24 cellular contexts compared by ENCODE assay signal in genomic region chr3:152102410-152102809, GRCh38.
A peak's percentile ranks its signal among the peaks of the same experiment; 100 is the strongest.
DNase-seq lines count a peak whose midpoint lies in the region; ATAC-seq, FAIRE-seq and TF ChIP-seq lines count a peak whose summit lies in the region.
"Had no signal": no experiment of that assay in that cellular context is flagged by ENCODE, and none has a peak within 500 bp of the region (broad histone marks: within the 10 kb centered on the region; RNA-seq: fewer than 3 reads in every experiment).

No MANE protein-coding gene starts in this region.

- H3F3A ChIP-seq in SK-N-SH (replicated peaks; ENCODE audit: insufficient read depth) (no peaks in the 10 kb centered on the region), neural progenitor cell (ENCODE audit: low read depth) (no peaks in the 10 kb centered on the region)

- H3K36me3 ChIP-seq in SK-N-SH (replicated peaks in 1 of 2; ENCODE audit: control insufficient read depth in 1 of 2, insufficient read depth in 2 of 2, low read length in 1 of 2) (no peaks in the 10 kb centered on the region), K562 (ENCODE audit: control insufficient read depth, insufficient read depth, low read length) (no peaks in the 10 kb centered on the region), neural progenitor cell (no peaks in the 10 kb centered on the region)
- H3K36me3 ChIP-seq: BE2C; BLaER1 treated with 17β-estradiol and CSF1 and Interleukin-3, amounts not matched to agents 10 nM and 100 nM; HAP-1 had no signal

- TF ChIP-seq RAD21 in SK-N-SH (IDR thresholded peaks at IDR 0.05; ENCODE audit: low read length) (no peak), K562 (CRISPR knock-in tag; conservative IDR thresholded peaks at IDR 0.05 in 1 of 2, IDR thresholded peaks at IDR 0.05 in 1 of 2) (no peak)

- ATAC-seq in SK-N-SH treated with all-trans-retinoic acid at 6 μM for 48 hours (no peak), K562 (peak; percentile 68), right cardiac atrium (no peak)
- ATAC-seq: A549, GM12878, GM23338 had no signal

- DNase-seq in SK-N-SH: no peak
- DNase-seq in K562 (ENCODE audit: extremely low read depth in 1 of 4, low spot score in 3 of 4): peak in 2 of 4 experiments; percentile 27 to 54
- no peak for DNase-seq in neural progenitor cell (ENCODE audit: low spot score)
- DNase-seq in H54 (ENCODE audit: insufficient read length, low spot score): no peak
- no peak for DNase-seq in right cardiac atrium
- no peak for DNase-seq in stimulated activated CD4-positive, alpha-beta T cell treated with anti-CD3 and anti-CD28 coated beads, Interleukin-4, amount 100 ng/mL, for 4 hours
- DNase-seq: 8988T; ACHN; AML-193; BE2C; CD4-positive, alpha-beta T cell; CD8-positive, alpha-beta memory T cell; DMS 273 treated with DMSO at 0.1 percent for 48 hours; DMS79; EL; GDM1 had no signal

- FAIRE-seq in K562 (lab: Jason Lieb, UNC) (no peak), H54 (lab: Jason Lieb, UNC) (no peak)
- FAIRE-seq: D721Med, GM12878 had no signal

- no peaks in the 10 kb centered on the region for H3K79me2 ChIP-seq in SK-N-SH (ENCODE audit: insufficient read depth)
- no peaks in the 10 kb centered on the region for H3K79me2 ChIP-seq in K562 (ENCODE audit: control insufficient read depth, insufficient read depth, low read length)
- no peaks in the 10 kb centered on the region for H3K79me2 ChIP-seq in neural progenitor cell (ENCODE audit: low read depth)

- H2AFZ ChIP-seq in SK-N-SH (ENCODE audit: low read depth) (0 out of 2 replicates have a peak overlapping the region, but pooled peaks have one; percentile 48), K562 (ENCODE audit: low read depth, low read length) (peak overlapping the region; percentile 83), neural progenitor cell (replicated peaks) (peak overlapping the region; percentile 51)
- H2AFZ ChIP-seq: GM23338 had no signal

- H3K4me1 ChIP-seq in SK-N-SH (ENCODE audit: control insufficient read depth in 1 of 2, insufficient read depth in 2 of 2, low read depth in 1 of 2, low read length in 1 of 2) (no peaks in the 10 kb centered on the region), K562 (replicated peaks in 1 of 2; ENCODE audit: control insufficient read depth in 2 of 2, insufficient read depth in 2 of 2, low read length in 2 of 2) (peaks cover 0 to 20% of the 10 kb centered on the region in 2 experiments; a peak in 3 of 5 replicates), neural progenitor cell (no peaks in the 10 kb centered on the region), right cardiac atrium (ENCODE audit: control insufficient read depth, insufficient read depth, low read length) (no peaks in the 10 kb centered on the region)
- H3K4me1 ChIP-seq: A549, BE2C, HAP-1 had no signal

- BruUV-seq in K562 (replicated peaks; lab: Mats Ljungman, UMichigan): no TSS peak

- no peaks in the 10 kb centered on the region for H3K27me3 ChIP-seq in SK-N-SH (ENCODE audit: insufficient read depth)
- H3K27me3 ChIP-seq in K562 (ENCODE audit: control insufficient read depth in 2 of 2, insufficient read depth in 2 of 2, low read length in 2 of 2): no peaks in the 10 kb centered on the region
- H3K27me3 ChIP-seq in neural progenitor cell: no peaks in the 10 kb centered on the region
- no peaks in the 10 kb centered on the region for H3K27me3 ChIP-seq in right cardiac atrium (ENCODE audit: control insufficient read depth, insufficient read depth)
- H3K27me3 ChIP-seq: BLaER1 treated with 17β-estradiol and CSF1 and Interleukin-3, amounts not matched to agents 10 nM and 100 nM had no signal

- CTCF ChIA-PET in SK-N-SH (lab: Yijun Ruan, JAX): no interaction called here
- CTCF ChIA-PET in K562 (lab: Yijun Ruan, JAX; ENCODE audit: low intra/inter-chr PET ratio): no interaction called here

- H4K20me1 ChIP-seq in SK-N-SH (ENCODE audit: insufficient read depth) (no peaks in the 10 kb centered on the region), K562 (replicated peaks; ENCODE audit: control insufficient read depth, insufficient read depth, low read length) (no peaks in the 10 kb centered on the region), neural progenitor cell (ENCODE audit: low read depth) (no peaks in the 10 kb centered on the region)
- H4K20me1 ChIP-seq: BLaER1 treated with 17β-estradiol and CSF1 and Interleukin-3, amounts not matched to agents 10 nM and 100 nM had no signal

- in situ Hi-C loops in K562 (cut with MboI): no loop called here

- TF ChIP-seq CTCF in SK-N-SH (IDR thresholded peaks at IDR 0.05) (no peak), K562 (IDR thresholded peaks at IDR 0.05 in 2 of 3, conservative IDR thresholded peaks at IDR 0.05 in 1 of 3; ENCODE audit: insufficient read depth in 2 of 3, low read depth in 1 of 3, low read length in 3 of 3) (no peak), neural progenitor cell (IDR thresholded peaks at IDR 0.05) (no peak)

- H3K27ac ChIP-seq in SK-N-SH (ENCODE audit: low read depth in 2 of 2, low read length in 1 of 2) (no peak overlapping the region), K562 (ENCODE audit: extremely low read depth, low read depth, low read length) (peak overlapping the region; percentile 15; the same call in 2 of the 3 replicates), neural progenitor cell (no peak overlapping the region), right cardiac atrium (ENCODE audit: low read length) (no peak overlapping the region)
- H3K27ac ChIP-seq: A549; BLaER1 treated with 17β-estradiol and CSF1 and Interleukin-3, amounts not matched to agents 10 nM and 100 nM had no signal

- no peaks in the 10 kb centered on the region for H3K36me3 Mint-ChIP-seq in neural progenitor cell
- H3K36me3 Mint-ChIP-seq: CD14-positive monocyte; CD8-positive, alpha-beta memory T cell had no signal

- POLR2A ChIA-PET in SK-N-SH (lab: Yijun Ruan, JAX): no interaction called here
- POLR2A ChIA-PET in K562 (lab: Yijun Ruan, JAX): no interaction called here

- H3K9ac ChIP-seq in SK-N-SH: no peak overlapping the region
- no peak overlapping the region for H3K9ac ChIP-seq in K562 (ENCODE audit: insufficient read depth in 1 of 2, low read depth in 2 of 2, low read length in 2 of 2)
- H3K9ac ChIP-seq in neural progenitor cell: no peak overlapping the region
- H3K9ac ChIP-seq: BLaER1 treated with 17β-estradiol and CSF1 and Interleukin-3, amounts not matched to agents 10 nM and 100 nM had no signal

- H3K4me2 ChIP-seq in SK-N-SH: 0 out of 2 replicates have a peak overlapping the region, but pooled peaks have one; percentile 9
- peak overlapping the region; percentile 55 for H3K4me2 ChIP-seq in K562 (ENCODE audit: insufficient read depth, low read length)
- H3K4me2 ChIP-seq in neural progenitor cell: no peak overlapping the region
- H3K4me2 ChIP-seq: A549; BLaER1 treated with 17β-estradiol and CSF1 and Interleukin-3, amounts not matched to agents 10 nM and 100 nM; GM23338 had no signal

- H3K4me1 Mint-ChIP-seq in neural progenitor cell: no peaks in the 10 kb centered on the region

- intact Hi-C loops in K562 (cut with micrococcal nuclease): no loop called here
- intact Hi-C loops in right cardiac atrium (cut with DNase I): no loop called here

- H3K27me3 Mint-ChIP-seq in neural progenitor cell (ENCODE audit: insufficient read depth, low read depth): no peaks in the 10 kb centered on the region
- H3K27me3 Mint-ChIP-seq: CD4-positive, alpha-beta T cell had no signal

- WGBS in SK-N-SH (ENCODE audit: low lambda C conversion rate): 50% methylated on average over 7 of the region's 7 CpGs
- 36% methylated on average over 7 of the region's 7 CpGs for WGBS in K562 (ENCODE audit: insufficient coverage, low coverage, missing lambda C conversion rate)
- 82% methylated on average over 7 of the region's 7 CpGs for WGBS in right cardiac atrium

- no peak overlapping the region for H3K27ac Mint-ChIP-seq in neural progenitor cell
- H3K27ac Mint-ChIP-seq: CD4-positive, alpha-beta T cell; CD8-positive, alpha-beta memory T cell; GM23338 had no signal

- TF ChIP-seq EP300 in SK-N-SH (IDR thresholded peaks at IDR 0.05; ENCODE audit: borderline replicate concordance in 1 of 2, low read depth in 1 of 2, low read length in 1 of 2): no peak
- no peak for TF ChIP-seq EP300 in K562 (IDR thresholded peaks at IDR 0.05; ENCODE audit: low read length)

- no peaks in the 10 kb centered on the region for H3K9me1 ChIP-seq in K562 (ENCODE audit: control insufficient read depth, insufficient read depth, low read length)

- H3K9me2 ChIP-seq in SK-N-SH: no peaks in the 10 kb centered on the region

- H3K4me3 Mint-ChIP-seq in neural progenitor cell: no peak overlapping the region
- H3K4me3 Mint-ChIP-seq: CD14-positive monocyte; CD4-positive, alpha-beta T cell; CD8-positive, alpha-beta memory T cell; GM23338 had no signal

- no peak for TF ChIP-seq POLR2A in K562 (conservative IDR thresholded peaks at IDR 0.05)
- TF ChIP-seq POLR2A in H54 (IDR thresholded peaks at IDR 0.05; ENCODE audit: low read depth, low read length): no peak

- H3K9me3 Mint-ChIP-seq in neural progenitor cell: no peaks in the 10 kb centered on the region
- H3K9me3 Mint-ChIP-seq: CD4-positive, alpha-beta T cell; CD8-positive, alpha-beta memory T cell; GM23338 had no signal

- H3K4me3 ChIP-seq in SK-N-SH (ENCODE audit: low read depth in 2 of 2, low read length in 1 of 2): no peak overlapping the region
- no peak overlapping the region for H3K4me3 ChIP-seq in K562
- no peak overlapping the region for H3K4me3 ChIP-seq in neural progenitor cell
- H3K4me3 ChIP-seq in right cardiac atrium (ENCODE audit: low read length): no peak overlapping the region
- H3K4me3 ChIP-seq: A549; BLaER1 treated with 17β-estradiol and CSF1 and Interleukin-3, amounts not matched to agents 10 nM and 100 nM; GM12878; GM23338; HAP-1 had no signal

- no peaks in the 10 kb centered on the region for H3K9me3 ChIP-seq in SK-N-SH
- no peaks in the 10 kb centered on the region for H3K9me3 ChIP-seq in K562 (replicated peaks; ENCODE audit: control insufficient read depth, insufficient read depth, low read depth, low read length)
- no peaks in the 10 kb centered on the region for H3K9me3 ChIP-seq in neural progenitor cell (ENCODE audit: low read depth)
- no peaks in the 10 kb centered on the region for H3K9me3 ChIP-seq in right cardiac atrium (ENCODE audit: control insufficient read depth, low read length)
- H3K9me3 ChIP-seq: A549; BE2C; BLaER1 treated with 17β-estradiol and CSF1 and Interleukin-3, amounts not matched to agents 10 nM and 100 nM; HAP-1 had no signal

TF ChIP-seq in SK-N-SH treated with all-trans-retinoic acid at 6 μM for 48 hours, 23 proteins besides CTCF, POLR2A, EP300 and RAD21 (continues in another document):
- TF ChIP-seq ZFP3 (CRISPR knock-in tag; IDR thresholded peaks at IDR 0.05) (no peak), ESRRG (CRISPR knock-in tag; IDR thresholded peaks at IDR 0.05) (no peak), BACH2 (CRISPR knock-in tag; IDR thresholded peaks at IDR 0.05; ENCODE audit: borderline replicate concordance) (no peak), GLIS3 (CRISPR knock-in tag; IDR thresholded peaks at IDR 0.05) (no peak), ARNTL (CRISPR knock-in tag; IDR thresholded peaks at IDR 0.05; ENCODE audit: borderline replicate concordance, low read depth) (no peak)

TF ChIP-seq in K562, 482 proteins besides CTCF, POLR2A, EP300 and RAD21 (continues in another document):
- TF ChIP-seq CXXC5 (CRISPR knock-in tag; IDR thresholded peaks at IDR 0.05): peak; percentile 33
- peak; percentile 59; the same call in 1 of the 2 replicates for TF ChIP-seq DMBX1 (CRISPR knock-in tag; IDR thresholded peaks at IDR 0.05; ENCODE audit: borderline replicate concordance)
- no peak for TF ChIP-seq ZNF23 (CRISPR knock-in tag; IDR thresholded peaks at IDR 0.05)
- TF ChIP-seq XRCC3 (IDR thresholded peaks at IDR 0.05): no peak
- no peak for TF ChIP-seq ZNF197 (CRISPR knock-in tag; IDR thresholded peaks at IDR 0.05; ENCODE audit: low read depth)

Comparison
In these comparisons a context has a peak if more than half of its experiments do, and no peak if none do; other contexts are left out.
1. Of the 27 proteins assayed by ChIP-seq in both K562 and SK-N-SH: peak only in K562: USF1 and USF2; only in SK-N-SH: none; in both: none; in neither: 23; mixed calls (peak in some experiments, not most) for 2.